ENCODE assay signal across 12 cellular contexts in the genomic region with DNA sequence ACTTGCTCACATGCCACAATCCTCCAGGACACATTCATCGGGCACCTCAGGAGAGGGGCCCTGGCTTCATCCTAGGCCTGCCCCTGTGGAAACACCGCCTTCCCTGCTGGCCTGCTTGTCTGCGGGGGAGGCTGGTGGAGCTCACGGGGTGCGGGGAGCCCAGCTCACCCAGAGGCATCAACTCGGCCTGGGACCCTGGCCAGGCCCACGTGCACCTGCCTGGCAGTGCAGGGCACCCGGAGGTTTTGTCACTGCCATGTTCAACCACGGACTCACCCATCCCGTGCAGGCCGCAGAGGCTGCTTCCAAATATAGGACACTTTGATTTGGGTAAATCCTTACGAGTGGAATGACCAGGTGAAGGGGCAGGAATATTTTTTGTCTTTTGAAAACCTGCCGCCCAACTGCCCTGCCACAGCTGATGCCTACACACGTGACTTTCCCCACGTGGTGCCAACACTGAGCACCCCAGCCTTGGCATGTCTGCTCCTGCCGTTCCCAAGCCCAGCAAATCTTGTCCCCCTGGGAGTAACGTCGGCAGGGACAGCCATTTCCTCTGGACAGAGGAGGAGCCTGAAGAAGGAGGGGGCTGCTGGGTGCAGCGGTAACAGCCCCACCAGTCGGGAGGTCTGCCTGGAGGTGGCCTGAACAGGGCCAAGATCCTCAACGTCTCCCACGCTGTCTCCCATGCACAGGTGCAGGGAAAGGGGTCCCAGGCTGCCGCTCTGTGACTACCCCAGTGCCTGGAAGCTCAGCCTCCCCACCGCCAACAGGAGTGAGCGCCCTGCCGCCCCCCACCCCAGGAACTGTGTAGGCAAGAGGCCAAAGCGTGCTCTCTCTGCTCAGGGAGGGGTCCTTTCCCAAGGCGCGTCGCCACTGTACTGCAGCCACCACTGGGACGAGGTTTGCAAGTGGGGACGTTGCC. TPM values are rescaled to one million over a fixed set of nuclear protein-coding genes. Genes with fewer than 3 reads are reported as not detected.
DNase-seq lines count a peak whose midpoint lies in the region; ATAC-seq and TF ChIP-seq lines count a peak whose summit lies in the region.
"Had no signal": no experiment of that assay in that cellular context is flagged by ENCODE, and none has a peak within 500 bp of the region (broad histone marks: within the 10 kb centered on the region; RNA-seq: fewer than 3 reads in every experiment).

No MANE protein-coding gene starts in this region.

- H3K27me3 ChIP-seq in dorsolateral prefrontal cortex (no peaks in the 10 kb centered on the region), upper lobe of left lung (no peaks in the 10 kb centered on the region)

- peaks cover 4% of the 10 kb centered on the region for H3K4me1 Mint-ChIP-seq in activated T-cell treated with anti-CD3 and anti-CD28 coated beads, Interleukin-2, amount 50 U/mL, for 4 hours (ENCODE audit: low read depth)
- peaks cover 15% of the 10 kb centered on the region for H3K4me1 Mint-ChIP-seq in mesothelial cell of epicardium
- no peaks in the 10 kb centered on the region for H3K4me1 Mint-ChIP-seq in HFFc6 (ENCODE audit: low read depth)

- intact Hi-C loops in dorsolateral prefrontal cortex (cut with DNase I): no loop called here

- no peaks in the 10 kb centered on the region for H3K9me3 Mint-ChIP-seq in activated T-cell treated with anti-CD3 and anti-CD28 coated beads, Interleukin-2, amount 50 U/mL, for 4 hours
- H3K9me3 Mint-ChIP-seq in mesothelial cell of epicardium (no peaks in the 10 kb centered on the region), HFFc6 (no peaks in the 10 kb centered on the region)

- TF ChIP-seq CTCF in dorsolateral prefrontal cortex (IDR thresholded peaks at IDR 0.05 in 54 of 56, conservative IDR thresholded peaks at IDR 0.05 in 2 of 56; ENCODE audit: low read depth in 1 of 56, partially characterized antibody in 56 of 56): no peak
- no peak for TF ChIP-seq CTCF in mesothelial cell of epicardium (IDR thresholded peaks at IDR 0.05; ENCODE audit: unreplicated experiment)
- no peak for TF ChIP-seq CTCF in upper lobe of left lung (IDR thresholded peaks at IDR 0.05)
- TF ChIP-seq CTCF in HFFc6 (IDR thresholded peaks at IDR 0.05): no peak

- peaks cover 51 to 71% (median 55%) of the 10 kb centered on the region in 4 donors for H3K4me1 ChIP-seq in upper lobe of left lung

- peaks cover 9% of the 10 kb centered on the region for H3K36me3 Mint-ChIP-seq in activated T-cell treated with anti-CD3 and anti-CD28 coated beads, Interleukin-2, amount 50 U/mL, for 4 hours (ENCODE audit: insufficient read depth)
- H3K36me3 Mint-ChIP-seq in mesothelial cell of epicardium (peaks cover 12% of the 10 kb centered on the region), HFFc6 (ENCODE audit: low read depth) (0 out of 2 replicates have a peak, but pooled peaks cover 6% of the 10 kb centered on the region)

- peak; percentile 8 to 10 for DNase-seq in activated T-cell treated with anti-CD3 and anti-CD28 coated beads, Interleukin-2, amount 50 U/mL, for 48 hours
- DNase-seq in activated T-cell treated with anti-CD3 and anti-CD28 coated beads, Interleukin-2, amount 50 U/mL, for 4 hours: no peak
- DNase-seq in dorsolateral prefrontal cortex (peak in 6 of 10 donors; percentile 2 to 31 (median 20)), mesothelial cell of epicardium (ENCODE audit: low spot score in 2 of 2, unreplicated experiment in 2 of 2) (peak in 1 of 2 experiments; percentile 15), upper lobe of left lung (peak; percentile 17 to 63), HFFc6 (no peak), hepatic stellate cell (ENCODE audit: low spot score) (no peak), ecto neural progenitor cell (ENCODE audit: low spot score) (no peak)
- DNase-seq: NCI-H1105 treated with DMSO at 0.1 percent for 48 hours, NCI-H510A treated with DMSO at 0.1 percent for 48 hours, occipital lobe, SHP77 treated with DMSO at 0.1 percent for 48 hours had no signal

- H3K27ac ChIP-seq in dorsolateral prefrontal cortex: peak overlapping the region in 17 of 59 donors; percentile 7 to 95 (median 30)
- H3K27ac ChIP-seq in upper lobe of left lung: peak overlapping the region in 2 of 4 donors; percentile 97 to 98

- H3K27ac Mint-ChIP-seq in mesothelial cell of epicardium (peak overlapping the region; percentile 27), HFFc6 (no peak overlapping the region)

- ATAC-seq in activated T-cell treated with anti-CD3 and anti-CD28 coated beads, Interleukin-2, amount 50 U/mL, for 4 hours: no peak
- no peak for ATAC-seq in upper lobe of left lung (ENCODE audit: low FRiP score in 2 of 2)

- no peak overlapping the region for H3K4me3 Mint-ChIP-seq in activated T-cell treated with anti-CD3 and anti-CD28 coated beads, Interleukin-2, amount 50 U/mL, for 4 hours
- H3K4me3 Mint-ChIP-seq in mesothelial cell of epicardium: no peak overlapping the region
- H3K4me3 Mint-ChIP-seq in HFFc6: no peak overlapping the region

- H3K36me3 ChIP-seq in upper lobe of left lung: peaks cover 18 to 82% (median 70%) of the 10 kb centered on the region in 4 donors

- H3K4me3 ChIP-seq in dorsolateral prefrontal cortex (no peak overlapping the region), upper lobe of left lung (no peak overlapping the region)

- TF ChIP-seq EP300 in upper lobe of left lung (IDR thresholded peaks at IDR 0.05): no peak

- TF ChIP-seq POLR2A in upper lobe of left lung (IDR thresholded peaks at IDR 0.05): no peak

- H3K27me3 Mint-ChIP-seq in activated T-cell treated with anti-CD3 and anti-CD28 coated beads, Interleukin-2, amount 50 U/mL, for 4 hours (ENCODE audit: low read depth): no peaks in the 10 kb centered on the region
- H3K27me3 Mint-ChIP-seq in mesothelial cell of epicardium (ENCODE audit: low read depth) (no peaks in the 10 kb centered on the region), HFFc6 (ENCODE audit: insufficient read depth) (no peaks in the 10 kb centered on the region)

- H3K9me3 ChIP-seq in upper lobe of left lung: no peaks in the 10 kb centered on the region

- 89 to 90% methylated on average over 20 to 32 of the region's 32 CpGs for WGBS in upper lobe of left lung, 2 donors

RNA-seq across cellular contexts. Expression of a gene that starts 8.5 kb away (rescaled TPM):
- 1 to 10 TPM; 5.1 to 6.3 (median 5.4) TPM for total RNA-seq in activated T-cell treated with anti-CD3 and anti-CD28 coated beads, Interleukin-2, amount 50 U/mL, for 4 hours
- total RNA-seq in dorsolateral prefrontal cortex (100 to 1,000 TPM in 7 of 120 experiments, 10 to 100 TPM in 113; 40.2 to 134 (median 61.9) TPM), mesothelial cell of epicardium (95.2 to 104 TPM (median 99.4 TPM) in 3 replicates), upper lobe of left lung (100 to 1,000 TPM in 1 of 6 donors, 10 to 100 TPM in 5; 50.1 to 135 (median 76.4) TPM)
- total RNA-seq in HFFc6 (2021; fragmentation: NEBNext Ultra II Directional; extraction: Animal tissue kit (Norgen Biotek cat#: 25700)): 10 to 100 TPM; 56.5 to 81.8 (median 60.3) TPM

RNA-seq across cellular contexts. Expression of a gene that starts 11.5 kb away (rescaled TPM):
- total RNA-seq in activated T-cell treated with anti-CD3 and anti-CD28 coated beads, Interleukin-2, amount 50 U/mL, for 4 hours: 10 to 100 TPM; 20.6 to 24.1 (median 22.5) TPM
- total RNA-seq in dorsolateral prefrontal cortex: 10 to 100 TPM; 13.0 to 29.2 (median 19.3) TPM
- total RNA-seq in mesothelial cell of epicardium: 15.4 to 16.9 TPM (median 16.6 TPM) in 3 replicates
- 10 to 100 TPM in 5 of 6 donors, 1 to 10 TPM in 1; 8.2 to 21.0 (median 12.5) TPM for total RNA-seq in upper lobe of left lung
- total RNA-seq in HFFc6 (2021; fragmentation: NEBNext Ultra II Directional; extraction: Animal tissue kit (Norgen Biotek cat#: 25700)): 10 to 100 TPM in 2 of 6 experiments, 1 to 10 TPM in 4; 6.9 to 10.8 (median 8.6) TPM

RNA-seq across cellular contexts. Expression of a gene that starts 11.5 kb away (rescaled TPM):
- total RNA-seq in activated T-cell treated with anti-CD3 and anti-CD28 coated beads, Interleukin-2, amount 50 U/mL, for 4 hours: 1 to 10 TPM in 1 of 3 donors, under 1 TPM in 2; 0.61 to 2.3 (median 0.90) TPM
- total RNA-seq in dorsolateral prefrontal cortex (10 to 100 TPM in 118 of 120 experiments, 1 to 10 TPM in 2; 9.4 to 50.0 (median 23.7) TPM), mesothelial cell of epicardium (3.7 to 5.8 TPM (median 4.5 TPM) in 3 replicates), upper lobe of left lung (1 to 10 TPM in 5 of 6 donors, under 1 TPM in 1; 0.89 to 5.5 (median 2.6) TPM)
- 1 to 10 TPM; 1.5 to 3.4 (median 2.2) TPM for total RNA-seq in HFFc6 (2021; fragmentation: NEBNext Ultra II Directional; extraction: Animal tissue kit (Norgen Biotek cat#: 25700))

Comparison
In these comparisons a context has a peak if more than half of its experiments do, and no peak if none do; other contexts are left out.
1. DNase-seq: peak in activated T-cell treated with anti-CD3 and anti-CD28 coated beads, Interleukin-2, amount 50 U/mL, for 48 hours (2 of 2), dorsolateral prefrontal cortex (6 of 10) and upper lobe of left lung (2 of 2); none in activated T-cell treated with anti-CD3 and anti-CD28 coated beads, Interleukin-2, amount 50 U/mL, for 4 hours (single experiment), HFFc6 (single experiment), hepatic stellate cell (single experiment) and ecto neural progenitor cell (single experiment).
2. RNA of a gene that starts 8.5 kb away (total RNA-seq): 95.2 to 104 TPM in mesothelial cell of epicardium, 50.1 to 135 TPM in upper lobe of left lung, 40.2 to 134 TPM in dorsolateral prefrontal cortex and 56.5 to 81.8 TPM in HFFc6; 5.1 to 6.3 TPM in activated T-cell treated with anti-CD3 and anti-CD28 coated beads, Interleukin-2, amount 50 U/mL, for 4 hours; every median in the first group is over 4 times any median in the second.